In genomic region chr9:89732952-89733349, GRCh38 we compare ENCODE assay signal across 20 cellular contexts.
DNase-seq lines count a peak whose midpoint lies in the region; ATAC-seq, FAIRE-seq and TF ChIP-seq lines count a peak whose summit lies in the region.
"Had no signal": no experiment of that assay in that cellular context is flagged by ENCODE, and none has a peak within 500 bp of the region (broad histone marks: within the 10 kb centered on the region; RNA-seq: fewer than 3 reads in every experiment).

No MANE protein-coding gene starts in this region.

- no peaks in the 10 kb centered on the region for H3K4me1 Mint-ChIP-seq in Calu3 (ENCODE audit: low read depth, unreplicated experiment)
- H3K4me1 Mint-ChIP-seq: CD8-positive, alpha-beta memory T cell had no signal

- TF ChIP-seq POLR2A in right lobe of liver (IDR thresholded peaks at IDR 0.05) = no peak
- TF ChIP-seq POLR2A in HepG2 (IDR thresholded peaks at IDR 0.05; ENCODE audit: insufficient read depth in 1 of 2, low read depth in 2 of 2, low read length in 2 of 2) = no peak

- TF ChIP-seq RAD21 in HepG2 (CRISPR knock-in tag; IDR thresholded peaks at IDR 0.05) = no peak

- POLR2A ChIA-PET in HepG2 (lab: Yijun Ruan, JAX) (no interaction called here), PC-9 (lab: Charles Lee; ENCODE audit: unreplicated experiment) (no interaction called here)

- ATAC-seq in right lobe of liver (no peak), HepG2 (no peak), right cardiac atrium (peak; percentile 22 to 62), sciatic nerve (peak; percentile 75), HG02970 (IDR thresholded peaks at IDR 0.05; ENCODE audit: low FRiP score, unreplicated experiment) (no peak)
- ATAC-seq: GM23338 had no signal

- in situ Hi-C loops in HepG2 (cut with HindIII; ENCODE audit: extremely low pct_ligation_motif_present, low pct_unique_long_range_greater_than_20kb) = loop anchor here (10.0 kb wide), 1 partner anchor 128 kb away; the partner anchor contains the start of gene GADD45G

- TF ChIP-seq EP300 in HepG2 (IDR thresholded peaks at IDR 0.05; ENCODE audit: low read depth in 2 of 2, low read length in 2 of 2) = no peak
- no peak for TF ChIP-seq EP300 in HepG2 (CRISPR knock-in tag; IDR thresholded peaks at IDR 0.05; ENCODE audit: borderline replicate concordance)

- no peak overlapping the region for H3K4me3 Mint-ChIP-seq in Calu3 (ENCODE audit: low read depth, unreplicated experiment)
- H3K4me3 Mint-ChIP-seq: CD8-positive, alpha-beta memory T cell; GM23338 had no signal

- H3K27me3 ChIP-seq in right lobe of liver = no peaks in the 10 kb centered on the region
- no peaks in the 10 kb centered on the region; a peak in 1 of 5 replicates for H3K27me3 ChIP-seq in HepG2 (ENCODE audit: control insufficient read depth in 1 of 2, insufficient read depth in 2 of 2, low read length in 2 of 2)
- H3K27me3 ChIP-seq in right cardiac atrium (ENCODE audit: control insufficient read depth, insufficient read depth) = no peaks in the 10 kb centered on the region
- H3K27me3 ChIP-seq in PC-9 (ENCODE audit: insufficient read depth, low read depth) = peaks cover 77% of the 10 kb centered on the region

- TF ChIP-seq CTCF in right lobe of liver (IDR thresholded peaks at IDR 0.05) (no peak), HepG2 (CRISPR knock-in tag; IDR thresholded peaks at IDR 0.05) (no peak), PC-9 (conservative IDR thresholded peaks at IDR 0.05) (no peak), Calu3 (IDR thresholded peaks at IDR 0.05; ENCODE audit: unreplicated experiment) (no peak)

- no peaks in the 10 kb centered on the region for H3F3A ChIP-seq in PC-9 (ENCODE audit: insufficient read depth, low read depth)

- FAIRE-seq in HepG2 (lab: Jason Lieb, UNC) = no peak
- FAIRE-seq: A204.1, D721Med, GM12891, GM19239, HTR-8/SVneo had no signal

- H3K36me3 Mint-ChIP-seq in Calu3 (ENCODE audit: insufficient read depth, unreplicated experiment) = no peaks in the 10 kb centered on the region
- H3K36me3 Mint-ChIP-seq: CD8-positive, alpha-beta memory T cell; IgD-negative memory B cell had no signal

- BruUV-seq in HepG2 (replicated peaks; lab: Mats Ljungman, UMichigan) (no TSS peak), PC-9 (replicated peaks; lab: Mats Ljungman, UMichigan) (no TSS peak), Calu3 (replicated peaks; lab: Mats Ljungman, UMichigan) (no TSS peak)

- intact Hi-C loops in right lobe of liver (cut with DNase I) (loop anchor here in 1 of 2 donors (10.0 kb wide), 1 partner anchor 128 kb away; the partner anchor contains the start of gene GADD45G), HepG2 (cut with micrococcal nuclease; ENCODE audit: unreplicated experiment) (loop anchor here (10.0 kb wide), 1 partner anchor 372 kb away; no protein-coding TSS in a partner anchor), right cardiac atrium (cut with DNase I) (no loop called here), sciatic nerve (cut with DNase I) (no loop called here), PC-9 (cut with micrococcal nuclease; ENCODE audit: unreplicated experiment) (no loop called here), Calu3 (cut with micrococcal nuclease; ENCODE audit: unreplicated experiment) (loop anchor here (10.0 kb wide), 1 partner anchor 128 kb away; the partner anchor contains the start of gene GADD45G)

- H3K4me2 ChIP-seq in HepG2 (ENCODE audit: low read depth, low read length) (no peak overlapping the region), PC-9 (no peak overlapping the region)
- H3K4me2 ChIP-seq: GM23338 had no signal

- H3K4me1 ChIP-seq in right lobe of liver (peaks cover 7 to 51% (median 21%) of the 10 kb centered on the region in 4 donors), HepG2 (ENCODE audit: insufficient read depth, low read length) (peaks cover 26% of the 10 kb centered on the region), right cardiac atrium (ENCODE audit: control insufficient read depth, insufficient read depth, low read length) (peaks cover 13% of the 10 kb centered on the region), PC-9 (replicated peaks; ENCODE audit: insufficient read depth) (no peaks in the 10 kb centered on the region)

- 100% methylated on average over 1 of the region's 4 CpGs for WGBS in right lobe of liver (ENCODE audit: insufficient coverage, low coverage, low lambda C conversion rate, missing lambda C conversion rate)
- 40% methylated on average over 2 of the region's 4 CpGs for WGBS in HepG2 (ENCODE audit: low lambda C conversion rate)
- 85% methylated on average over 4 of the region's 4 CpGs for WGBS in right cardiac atrium

- H2AFZ ChIP-seq in HepG2 (ENCODE audit: low read length) (no peak overlapping the region), PC-9 (no peak overlapping the region)
- H2AFZ ChIP-seq: GM23338 had no signal

- no peak overlapping the region for H3K9ac ChIP-seq in HepG2 (ENCODE audit: insufficient read depth, low read depth, low read length)

- H3K79me2 ChIP-seq in HepG2 (ENCODE audit: insufficient read depth, low read length) = no peaks in the 10 kb centered on the region
- H3K79me2 ChIP-seq in PC-9 (ENCODE audit: low read depth) = no peaks in the 10 kb centered on the region

- H3K9me2 ChIP-seq in PC-9 (ENCODE audit: insufficient read depth) = no peaks in the 10 kb centered on the region

- CTCF ChIA-PET in HepG2 (lab: Yijun Ruan, JAX; ENCODE audit: low intra/inter-chr PET ratio, low total read pairs) (no interaction called here), PC-9 (lab: Charles Lee) (no interaction called here), Calu3 (lab: Charles Lee) (no interaction called here)

- H3K27ac ChIP-seq in right lobe of liver = peak overlapping the region; percentile 51 to 73 (median 65)
- H3K27ac ChIP-seq in HepG2 (ENCODE audit: extremely low read length, insufficient read depth, low read length) = no peak overlapping the region
- H3K27ac ChIP-seq in right cardiac atrium (ENCODE audit: low read length) = no peak overlapping the region
- H3K27ac ChIP-seq in PC-9 = no peak overlapping the region

- H3K9me3 ChIP-seq in right lobe of liver (no peaks in the 10 kb centered on the region), HepG2 (ENCODE audit: low read length) (no peaks in the 10 kb centered on the region), right cardiac atrium (ENCODE audit: control insufficient read depth, low read length) (no peaks in the 10 kb centered on the region), PC-9 (ENCODE audit: insufficient read depth, low read depth) (no peaks in the 10 kb centered on the region)

- H3K4me3 ChIP-seq in right lobe of liver (no peak overlapping the region), HepG2 (replicated peaks in 1 of 3; ENCODE audit: insufficient read depth in 1 of 3, low read depth in 2 of 3, low read length in 3 of 3) (no peak overlapping the region), right cardiac atrium (ENCODE audit: low read length) (no peak overlapping the region), PC-9 (no peak overlapping the region)
- H3K4me3 ChIP-seq: GM23338 had no signal

- no peaks in the 10 kb centered on the region for H3K9me3 Mint-ChIP-seq in Calu3 (ENCODE audit: low read depth, unreplicated experiment)
- H3K9me3 Mint-ChIP-seq: CD8-positive, alpha-beta memory T cell; GM23338; IgD-negative memory B cell had no signal

- peaks cover 28% of the 10 kb centered on the region for H3K27me3 Mint-ChIP-seq in Calu3 (ENCODE audit: unreplicated experiment)

- no peaks in the 10 kb centered on the region for H4K20me1 ChIP-seq in HepG2 (ENCODE audit: insufficient read depth, low read length)
- H4K20me1 ChIP-seq in PC-9 (ENCODE audit: insufficient read depth) = no peaks in the 10 kb centered on the region

- no peak overlapping the region for H3K27ac Mint-ChIP-seq in Calu3 (ENCODE audit: unreplicated experiment)
- H3K27ac Mint-ChIP-seq: CD8-positive, alpha-beta memory T cell; GM23338 had no signal

- DNase-seq in right lobe of liver (no peak), HepG2 (ENCODE audit: low spot score) (no peak), right cardiac atrium (no peak), sciatic nerve (ENCODE audit: low spot score) (no peak), PC-9 (no peak), Calu3 (no peak)
- DNase-seq: HCEC 1CT; Karpas-422; NCI-H1930; NCI-H446; NK-92 treated with Interleukin-12 subunit alpha and Interleukin-12 subunit beta, amount 100 ng/mL, for 24 hours had no signal

- no peaks in the 10 kb centered on the region for H3K36me3 ChIP-seq in right lobe of liver
- H3K36me3 ChIP-seq in HepG2 (replicated peaks in 1 of 2; ENCODE audit: control insufficient read depth in 1 of 2, insufficient read depth in 2 of 2, low read length in 2 of 2) = no peaks in the 10 kb centered on the region
- no peaks in the 10 kb centered on the region for H3K36me3 ChIP-seq in PC-9 (ENCODE audit: low read depth)

TF ChIP-seq in HepG2, 621 proteins besides CTCF, POLR2A, EP300 and RAD21 (continues in another document):
- no peak for TF ChIP-seq CSRNP1 (CRISPR knock-in tag; IDR thresholded peaks at IDR 0.05)
- TF ChIP-seq TCF12 (IDR thresholded peaks at IDR 0.05) = no peak
- no peak for TF ChIP-seq TCF12 (CRISPR knock-in tag; IDR thresholded peaks at IDR 0.05)
- no peak for TF ChIP-seq ZFP36 (IDR thresholded peaks at IDR 0.05; ENCODE audit: borderline replicate concordance, low read depth, low read length, partially characterized antibody)
- no peak for TF ChIP-seq ZNF850 (CRISPR knock-in tag; conservative IDR thresholded peaks at IDR 0.05)
- TF ChIP-seq ZNF766 (CRISPR knock-in tag; IDR thresholded peaks at IDR 0.05; ENCODE audit: borderline replicate concordance) = no peak
- TF ChIP-seq THRA (CRISPR knock-in tag; IDR thresholded peaks at IDR 0.05; ENCODE audit: borderline replicate concordance) = no peak

Comparison
In these comparisons a context has a peak if more than half of its experiments do, and no peak if none do; other contexts are left out.
1. H3K27ac ChIP-seq: peak in right lobe of liver (3 of 3); none in HepG2 (single experiment), right cardiac atrium (single experiment) and PC-9 (single experiment).
2. ATAC-seq: peak in right cardiac atrium (2 of 2) and sciatic nerve (single experiment); none in right lobe of liver (0 of 4), HepG2 (single experiment) and HG02970 (single experiment).
3. intact Hi-C loops: an anchor here in HepG2 (10.0 kb wide) and Calu3 (10.0 kb wide); none called in right cardiac atrium, sciatic nerve and PC-9.